Comparison of ENCODE assay signal across 23 cellular contexts in the genomic region with DNA sequence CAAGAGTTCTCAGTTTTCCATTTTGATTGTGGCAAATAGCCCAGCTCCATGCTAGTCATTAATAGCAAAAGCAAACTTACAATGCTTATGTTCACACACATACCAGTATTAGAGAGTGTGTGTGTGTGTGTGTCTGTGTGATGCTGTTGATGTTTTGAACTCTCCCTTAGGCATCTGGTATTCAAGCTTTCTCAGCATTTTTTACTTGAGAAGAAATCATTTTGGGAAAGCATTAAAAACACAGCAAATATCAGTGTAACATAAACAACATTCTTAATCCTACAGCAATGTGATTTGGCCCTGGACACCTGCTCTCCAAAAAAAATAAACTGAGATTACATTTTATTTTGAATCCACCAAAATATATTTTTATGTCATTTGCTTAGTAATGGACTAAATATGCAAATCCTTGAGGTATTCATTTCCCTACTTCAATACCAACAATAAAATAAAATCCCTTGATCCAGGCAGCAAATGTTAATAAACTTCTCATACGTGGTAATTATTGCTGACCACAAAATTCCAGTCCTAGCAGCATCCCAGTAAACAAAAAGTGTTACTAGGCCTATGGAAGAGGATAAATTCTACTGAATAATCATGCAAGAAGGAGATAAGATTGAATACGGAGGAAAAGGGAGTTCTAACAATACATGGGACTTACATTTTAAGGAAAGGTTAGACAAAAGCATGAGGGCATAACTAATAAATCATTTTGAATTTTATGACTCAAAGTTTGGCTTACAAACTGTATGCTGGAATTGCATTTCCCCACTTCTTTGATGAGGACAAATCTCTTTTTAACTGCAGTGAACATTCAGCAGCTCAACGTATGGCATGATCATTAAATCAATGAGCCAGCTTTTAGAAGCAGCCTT.
DNase-seq lines count a peak whose midpoint lies in the region; TF ChIP-seq lines count a peak whose summit lies in the region.
"Had no signal": no experiment of that assay in that cellular context is flagged by ENCODE, and none has a peak within 500 bp of the region (broad histone marks: within the 10 kb centered on the region; RNA-seq: fewer than 3 reads in every experiment).

No MANE protein-coding gene starts in this region.

- no peaks in the 10 kb centered on the region; the same call in 1 of the 2 replicates for H3K27me3 Mint-ChIP-seq in HFFc6 (ENCODE audit: insufficient read depth)
- H3K27me3 Mint-ChIP-seq in activated CD4-positive, alpha-beta T cell treated with anti-CD3 and anti-CD28 coated beads, Interleukin-2, amount 10 ng/mL, durations not matched to agents 24 days and 14 days, result no peaks in the 10 kb centered on the region
- H3K27me3 Mint-ChIP-seq: activated CD4-positive, alpha-beta T cell treated with anti-CD3 and anti-CD28 coated beads, Interleukin-2, amount 10 ng/mL, durations not matched to agents 7 days and 5 days; activated CD8-positive, alpha-beta memory T cell treated with anti-CD3 and anti-CD28 coated beads, Interleukin-2, amount 10 ng/mL, durations not matched to agents 7 days and 5 days; stimulated activated naive B cell treated with anti-CD40 and anti-IgM and Interleukin-4, amounts not matched to agents 10 μg/mL and 1 μg/mL and 100 μg/mL, for 72 hours had no signal

- H3K27ac ChIP-seq in mesenchymal stem cell (ENCODE audit: low read length, poor library complexity, severe bottlenecking), result no peak overlapping the region
- H3K27ac ChIP-seq: SK-N-MC, thoracic aorta had no signal

- H3K79me1 ChIP-seq in mesenchymal stem cell (replicated peaks; ENCODE audit: low read length, poor library complexity, severe bottlenecking), result no peaks in the 10 kb centered on the region

- H2AK5ac ChIP-seq in mesenchymal stem cell (ENCODE audit: low read length, severe bottlenecking), result no peak overlapping the region

- no peak overlapping the region for H2BK15ac ChIP-seq in mesenchymal stem cell (ENCODE audit: low read depth, poor library complexity, severe bottlenecking)

- no peaks in the 10 kb centered on the region for H3K4me1 ChIP-seq in mesenchymal stem cell (ENCODE audit: control insufficient read depth, insufficient read depth, low read depth, low read length)

- H3K23ac ChIP-seq in mesenchymal stem cell (ENCODE audit: low read length in 2 of 2), result no peak overlapping the region

- no peak overlapping the region for H3K14ac ChIP-seq in mesenchymal stem cell (ENCODE audit: low read length in 2 of 2)

- DNase-seq in AG08395 (ENCODE audit: low spot score), result peak; percentile 47
- peak; percentile 57 for DNase-seq in HFFc6
- peak; percentile 25 for DNase-seq in dedifferentiated amniotic fluid mesenchymal stem cell (ENCODE audit: extremely low spot score)
- DNase-seq in mesenchymal stem cell, result peak; percentile 42
- no peak for DNase-seq in stimulated activated CD4-positive, alpha-beta T cell treated with anti-CD3 and anti-CD28 coated beads, Interleukin-4, amount 100 ng/mL, for 1 hour
- no peak for DNase-seq in activated CD4-positive, alpha-beta T cell treated with anti-CD3 and anti-CD28 coated beads, Interleukin-2, amount 10 ng/mL, durations not matched to agents 24 days and 14 days
- no peak for DNase-seq in AML-193 (lab: John Stamatoyannopoulos, UW)
- no peak for DNase-seq in NCI-H2107 treated with DMSO at 0.1 percent for 48 hours (lab: John Stamatoyannopoulos, UW; ENCODE audit: unreplicated experiment)
- DNase-seq: activated CD4-positive, alpha-beta T cell treated with anti-CD3 and anti-CD28 coated beads, Interleukin-2, amount 10 ng/mL, durations not matched to agents 7 days and 5 days; activated CD8-positive, alpha-beta memory T cell treated with anti-CD3 and anti-CD28 coated beads, Interleukin-2, amount 10 ng/mL, durations not matched to agents 7 days and 5 days; activated naive CD4-positive, alpha-beta T cell treated with anti-CD3 and anti-CD28 coated beads, Interleukin-2, amount 50 U/mL, for 16 hours; DMS79; effector CD4-positive, alpha-beta T cell; GOT3; head of caudate nucleus; left colon; naive thymus-derived CD8-positive, alpha-beta T cell; NCI-H524; posterior cingulate gyrus; stimulated activated naive B cell treated with anti-CD40 and anti-IgM and Interleukin-4, amounts not matched to agents 10 μg/mL and 1 μg/mL and 100 μg/mL, for 72 hours; T-helper 2 cell had no signal

- H3K4ac ChIP-seq in mesenchymal stem cell (ENCODE audit: low read depth in 1 of 2, low read length in 2 of 2), result no peak overlapping the region

- no peak overlapping the region for H3K4me2 ChIP-seq in mesenchymal stem cell (ENCODE audit: low read length, poor library complexity, severe bottlenecking)

- no peak overlapping the region for H2BK120ac ChIP-seq in mesenchymal stem cell (ENCODE audit: low read depth, low read length)

- H3K36me3 Mint-ChIP-seq in HFFc6 (ENCODE audit: low read depth), result no peaks in the 10 kb centered on the region
- H3K36me3 Mint-ChIP-seq in activated CD4-positive, alpha-beta T cell treated with anti-CD3 and anti-CD28 coated beads, Interleukin-2, amount 10 ng/mL, durations not matched to agents 24 days and 14 days (ENCODE audit: low read depth), result no peaks in the 10 kb centered on the region
- H3K36me3 Mint-ChIP-seq: activated CD8-positive, alpha-beta memory T cell treated with anti-CD3 and anti-CD28 coated beads, Interleukin-2, amount 10 ng/mL, durations not matched to agents 7 days and 5 days; naive thymus-derived CD8-positive, alpha-beta T cell; stimulated activated naive B cell treated with anti-CD40 and anti-IgM and Interleukin-4, amounts not matched to agents 10 μg/mL and 1 μg/mL and 100 μg/mL, for 72 hours had no signal

- no peak overlapping the region for H4K91ac ChIP-seq in mesenchymal stem cell (ENCODE audit: low read length)

- H3K4me3 Mint-ChIP-seq in HFFc6, result no peak overlapping the region; the same call in 1 of the 2 replicates
- no peak overlapping the region for H3K4me3 Mint-ChIP-seq in activated CD4-positive, alpha-beta T cell treated with anti-CD3 and anti-CD28 coated beads, Interleukin-2, amount 10 ng/mL, durations not matched to agents 24 days and 14 days
- H3K4me3 Mint-ChIP-seq: activated CD4-positive, alpha-beta T cell treated with anti-CD3 and anti-CD28 coated beads, Interleukin-2, amount 10 ng/mL, durations not matched to agents 7 days and 5 days; activated CD8-positive, alpha-beta memory T cell treated with anti-CD3 and anti-CD28 coated beads, Interleukin-2, amount 10 ng/mL, durations not matched to agents 7 days and 5 days; naive thymus-derived CD8-positive, alpha-beta T cell; stimulated activated naive B cell treated with anti-CD40 and anti-IgM and Interleukin-4, amounts not matched to agents 10 μg/mL and 1 μg/mL and 100 μg/mL, for 72 hours had no signal

- peaks cover 55% of the 10 kb centered on the region for H3K4me1 Mint-ChIP-seq in HFFc6 (ENCODE audit: low read depth)
- no peaks in the 10 kb centered on the region for H3K4me1 Mint-ChIP-seq in activated CD4-positive, alpha-beta T cell treated with anti-CD3 and anti-CD28 coated beads, Interleukin-2, amount 10 ng/mL, durations not matched to agents 24 days and 14 days
- H3K4me1 Mint-ChIP-seq: activated CD4-positive, alpha-beta T cell treated with anti-CD3 and anti-CD28 coated beads, Interleukin-2, amount 10 ng/mL, durations not matched to agents 7 days and 5 days; activated CD8-positive, alpha-beta memory T cell treated with anti-CD3 and anti-CD28 coated beads, Interleukin-2, amount 10 ng/mL, durations not matched to agents 7 days and 5 days; naive thymus-derived CD8-positive, alpha-beta T cell; stimulated activated naive B cell treated with anti-CD40 and anti-IgM and Interleukin-4, amounts not matched to agents 10 μg/mL and 1 μg/mL and 100 μg/mL, for 72 hours had no signal

- no peak overlapping the region for H3K18ac ChIP-seq in mesenchymal stem cell (ENCODE audit: low read depth in 1 of 2, low read length in 2 of 2)

- no peaks in the 10 kb centered on the region for H3K9me3 ChIP-seq in mesenchymal stem cell (ENCODE audit: control insufficient read depth, low read length)
- H3K9me3 ChIP-seq: thoracic aorta had no signal

- H3K9me3 Mint-ChIP-seq in HFFc6, result no peaks in the 10 kb centered on the region
- no peaks in the 10 kb centered on the region for H3K9me3 Mint-ChIP-seq in activated CD4-positive, alpha-beta T cell treated with anti-CD3 and anti-CD28 coated beads, Interleukin-2, amount 10 ng/mL, durations not matched to agents 24 days and 14 days
- H3K9me3 Mint-ChIP-seq: activated CD4-positive, alpha-beta T cell treated with anti-CD3 and anti-CD28 coated beads, Interleukin-2, amount 10 ng/mL, durations not matched to agents 7 days and 5 days had no signal

- H2BK5ac ChIP-seq in mesenchymal stem cell (ENCODE audit: low read depth, low read length, poor library complexity, severe bottlenecking), result no peak overlapping the region

- no peak overlapping the region for H2AFZ ChIP-seq in mesenchymal stem cell (ENCODE audit: low read depth, low read length)

- H4K8ac ChIP-seq in mesenchymal stem cell (ENCODE audit: low read length), result no peak overlapping the region

- no peak for TF ChIP-seq CTCF in HFFc6 (IDR thresholded peaks at IDR 0.05)

- WGBS in mesenchymal stem cell, result 42% methylated on average over 2 of the region's 3 CpGs

- intact Hi-C loops in activated CD4-positive, alpha-beta T cell treated with anti-CD3 and anti-CD28 coated beads, Interleukin-2, amount 10 ng/mL, durations not matched to agents 24 days and 14 days (cut with micrococcal nuclease), result no loop called here

- no peak overlapping the region for H3K4me3 ChIP-seq in mesenchymal stem cell (ENCODE audit: insufficient read depth in 1 of 2, low read depth in 1 of 2, low read length in 2 of 2)
- H3K4me3 ChIP-seq: SK-N-MC, thoracic aorta had no signal

- H2BK12ac ChIP-seq in mesenchymal stem cell (ENCODE audit: low read length in 2 of 2), result no peak overlapping the region

- H3K9ac ChIP-seq in mesenchymal stem cell (ENCODE audit: low read length), result no peak overlapping the region

- no peaks in the 10 kb centered on the region for H3K36me3 ChIP-seq in mesenchymal stem cell (ENCODE audit: control insufficient read depth in 1 of 2, insufficient read depth in 2 of 2, low read depth in 1 of 2, low read length in 2 of 2)
- H3K36me3 ChIP-seq: thoracic aorta had no signal

- peak overlapping the region; percentile 62 for H3K27ac Mint-ChIP-seq in HFFc6
- H3K27ac Mint-ChIP-seq in activated CD4-positive, alpha-beta T cell treated with anti-CD3 and anti-CD28 coated beads, Interleukin-2, amount 10 ng/mL, durations not matched to agents 24 days and 14 days, result no peak overlapping the region
- H3K27ac Mint-ChIP-seq: activated CD4-positive, alpha-beta T cell treated with anti-CD3 and anti-CD28 coated beads, Interleukin-2, amount 10 ng/mL, durations not matched to agents 7 days and 5 days; activated CD8-positive, alpha-beta memory T cell treated with anti-CD3 and anti-CD28 coated beads, Interleukin-2, amount 10 ng/mL, durations not matched to agents 7 days and 5 days; naive thymus-derived CD8-positive, alpha-beta T cell; stimulated activated naive B cell treated with anti-CD40 and anti-IgM and Interleukin-4, amounts not matched to agents 10 μg/mL and 1 μg/mL and 100 μg/mL, for 72 hours had no signal

- H3K27me3 ChIP-seq in mesenchymal stem cell (ENCODE audit: control insufficient read depth in 1 of 2, insufficient read depth in 1 of 2, low read length in 2 of 2), result no peaks in the 10 kb centered on the region

Comparison
In these comparisons a context has a peak if more than half of its experiments do, and no peak if none do; other contexts are left out.
1. DNase-seq: peak in AG08395 (single experiment), HFFc6 (single experiment), dedifferentiated amniotic fluid mesenchymal stem cell (single experiment) and mesenchymal stem cell (single experiment); none in stimulated activated CD4-positive, alpha-beta T cell treated with anti-CD3 and anti-CD28 coated beads, Interleukin-4, amount 100 ng/mL, for 1 hour (single experiment), activated CD4-positive, alpha-beta T cell treated with anti-CD3 and anti-CD28 coated beads, Interleukin-2, amount 10 ng/mL, durations not matched to agents 24 days and 14 days (single experiment), AML-193 (0 of 2) and NCI-H2107 treated with DMSO at 0.1 percent for 48 hours (single experiment).